Comparison of ENCODE assay signal across 14 cellular contexts in the genomic region with DNA sequence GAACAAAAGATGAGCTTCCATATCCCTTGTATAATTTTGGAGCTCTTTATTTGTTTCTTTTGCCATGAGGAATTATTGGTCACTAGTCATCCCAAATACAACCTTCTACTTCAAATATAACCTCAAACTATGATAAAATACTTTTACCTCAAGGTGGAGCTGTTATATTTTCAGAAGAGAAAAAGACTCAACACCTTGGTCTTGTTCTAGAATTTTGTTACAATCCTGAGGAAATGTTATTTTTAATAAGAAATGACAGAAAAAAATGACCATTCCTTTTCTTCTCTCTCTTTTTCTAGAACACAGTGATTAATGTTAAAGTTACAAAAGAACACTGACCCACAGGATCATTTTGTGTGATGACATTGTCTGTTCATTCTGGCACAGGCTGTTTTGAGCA.
DNase-seq lines count a peak whose midpoint lies in the region; ATAC-seq, FAIRE-seq and TF ChIP-seq lines count a peak whose summit lies in the region.
"Had no signal": no experiment of that assay in that cellular context is flagged by ENCODE, and none has a peak within 500 bp of the region (broad histone marks: within the 10 kb centered on the region; RNA-seq: fewer than 3 reads in every experiment).

No MANE protein-coding gene starts in this region.

- H3K4me3 ChIP-seq in Panc1 (ENCODE audit: low read depth in 2 of 2, low read length in 2 of 2) (no peak overlapping the region), kidney epithelial cell (ENCODE audit: low read depth, low read length) (no peak overlapping the region), MG63 (no peak overlapping the region)

- FAIRE-seq in H54 (lab: Jason Lieb, UNC) = peak; percentile 20

- in situ Hi-C loops in Panc1 (cut with HindIII; ENCODE audit: low pct_unique_long_range_greater_than_20kb, low sequenced_read_pairs) = no loop called here

- H3K9me3 ChIP-seq in Panc1 (ENCODE audit: control insufficient read depth, insufficient read depth, low read depth, low read length) = no peaks in the 10 kb centered on the region
- no peaks in the 10 kb centered on the region for H3K9me3 ChIP-seq in MG63

- no TSS peak for BruUV-seq in Panc1 (replicated peaks; lab: Mats Ljungman, UMichigan)

- DNase-seq in H54 (ENCODE audit: insufficient read length, low spot score) (no peak), Panc1 (ENCODE audit: low read depth, low spot score) (peak; percentile 8), kidney epithelial cell (ENCODE audit: low read depth) (no peak), MG63 (no peak), D341Med (ENCODE audit: low spot score) (no peak)
- DNase-seq: dermis blood vessel endothelial cell; hippocampal formation; naive B cell; stimulated activated CD4-positive, alpha-beta T cell treated with anti-CD3 and anti-CD28 coated beads, Interleukin-15, amount 100 ng/mL, for 24 hours; stimulated activated naive CD8-positive, alpha-beta T cell treated with anti-CD3 and anti-CD28 coated beads, Interleukin-15, Interleukin-2, amounts not matched to agents 100 U/mL and 50 U/mL, for 24 hours; WERI-Rb-1 had no signal

- H3K27ac ChIP-seq in C4-2B (no peak overlapping the region), Panc1 (ENCODE audit: low read length) (no peak overlapping the region)
- H3K27ac ChIP-seq: WERI-Rb-1 had no signal

- intact Hi-C loops in Panc1 (cut with micrococcal nuclease; ENCODE audit: unreplicated experiment) = no loop called here

- no peaks in the 10 kb centered on the region for H3K36me3 ChIP-seq in Panc1 (ENCODE audit: control insufficient read depth, insufficient read depth, low read length)
- H3K36me3 ChIP-seq in kidney epithelial cell (ENCODE audit: control insufficient read depth, insufficient read depth, low read length) = no peaks in the 10 kb centered on the region
- no peaks in the 10 kb centered on the region for H3K36me3 ChIP-seq in MG63
- H3K36me3 ChIP-seq: WERI-Rb-1 had no signal

- TF ChIP-seq POLR2A in H54 (IDR thresholded peaks at IDR 0.05; ENCODE audit: low read depth, low read length) = no peak

- TF ChIP-seq CTCF in C4-2B (conservative IDR thresholded peaks at IDR 0.05) (peak; percentile 36), Panc1 (IDR thresholded peaks at IDR 0.05) (no peak; the same call in 1 of the 2 replicates), kidney epithelial cell (IDR thresholded peaks at IDR 0.05; ENCODE audit: insufficient read depth, low read length, poor library complexity, severe bottlenecking) (peak; percentile 24)

- H3K27me3 ChIP-seq in Panc1 (ENCODE audit: control insufficient read depth, insufficient read depth, low read length) = no peaks in the 10 kb centered on the region
- no peaks in the 10 kb centered on the region for H3K27me3 ChIP-seq in kidney epithelial cell (ENCODE audit: control insufficient read depth, insufficient read depth, low read length)
- H3K27me3 ChIP-seq in MG63 = no peaks in the 10 kb centered on the region

- H3K4me1 ChIP-seq in Panc1 (ENCODE audit: control insufficient read depth, insufficient read depth, low read length) = no peaks in the 10 kb centered on the region

- ATAC-seq in Panc1 (no peak), HG03469 (IDR thresholded peaks at IDR 0.05; ENCODE audit: unreplicated experiment) (no peak), GM18498 (IDR thresholded peaks at IDR 0.05; ENCODE audit: unreplicated experiment) (no peak)
- ATAC-seq: stimulated activated naive CD8-positive, alpha-beta T cell treated with anti-CD3 and anti-CD28 coated beads, Interleukin-15, Interleukin-2, amounts not matched to agents 100 U/mL and 50 U/mL, for 24 hours had no signal

- POLR2A ChIA-PET in Panc1 (lab: Charles Lee) = interaction anchor here (0.6 kb wide), 1 partner anchor 817 kb away, joined by 14 read pairs; no protein-coding TSS in a partner anchor

- CTCF ChIA-PET in Panc1 (lab: Charles Lee) = interaction anchor here (0.6 kb wide), 1 partner anchor 847 kb away, joined by 7 read pairs; no protein-coding TSS in a partner anchor
